ENCODE assay signal across 2 cellular contexts in the genomic region with DNA sequence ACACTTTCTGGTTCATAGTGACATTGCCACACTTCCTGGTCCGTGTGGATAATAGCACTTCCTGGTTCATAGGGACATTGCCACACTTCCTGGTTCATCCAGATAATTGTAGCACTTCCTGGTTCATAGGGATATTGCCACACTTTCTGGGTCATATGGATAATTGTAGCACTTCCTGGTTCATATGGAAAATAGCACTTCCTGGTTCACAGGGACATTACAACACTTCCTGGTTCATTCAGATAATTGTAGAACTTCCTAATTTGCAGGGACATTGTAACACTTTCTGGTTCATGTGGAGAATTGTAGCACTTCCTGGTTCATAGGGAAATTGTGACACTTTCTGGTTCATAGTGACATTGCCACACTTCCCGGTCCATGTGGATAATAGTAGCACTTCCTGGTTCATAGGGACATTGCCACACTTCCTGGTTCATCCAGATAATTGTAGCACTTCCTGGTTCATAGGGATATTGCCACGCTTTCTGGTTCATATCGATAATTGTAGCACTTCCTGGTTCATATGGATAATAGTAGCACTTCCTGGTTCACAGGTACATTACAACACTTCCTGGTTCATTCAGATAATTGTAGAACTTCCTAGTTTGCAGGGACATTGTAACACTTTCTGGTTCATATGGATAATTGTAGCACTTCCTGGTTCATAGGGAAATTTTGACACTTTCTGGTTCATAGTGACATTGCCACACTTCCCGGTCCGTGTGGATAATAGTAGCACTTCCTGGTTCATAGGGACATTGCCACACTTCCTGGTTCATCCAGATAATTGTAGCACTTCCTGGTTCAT.
A peak's percentile ranks its signal among the peaks of the same experiment; 100 is the strongest.
TF ChIP-seq lines count a peak whose summit lies in the region.

No MANE protein-coding gene starts in this region.

TF ChIP-seq in Ishikawa, 13 proteins besides CTCF, POLR2A, EP300 and RAD21:
- TF ChIP-seq CEBPB (IDR thresholded peaks at IDR 0.05) = 0 out of 2 replicates have a peak, but pooled peaks have one; percentile 19

TF ChIP-seq in H1, 55 proteins besides CTCF, POLR2A, EP300 and RAD21:
- TF ChIP-seq EGR1 (IDR thresholded peaks at IDR 0.05; ENCODE audit: borderline replicate concordance, low read depth, low read length) = 0 out of 2 replicates have a peak, but pooled peaks have one; percentile 11
